Comparison of ENCODE assay signal across 10 cellular contexts in the genomic region with DNA sequence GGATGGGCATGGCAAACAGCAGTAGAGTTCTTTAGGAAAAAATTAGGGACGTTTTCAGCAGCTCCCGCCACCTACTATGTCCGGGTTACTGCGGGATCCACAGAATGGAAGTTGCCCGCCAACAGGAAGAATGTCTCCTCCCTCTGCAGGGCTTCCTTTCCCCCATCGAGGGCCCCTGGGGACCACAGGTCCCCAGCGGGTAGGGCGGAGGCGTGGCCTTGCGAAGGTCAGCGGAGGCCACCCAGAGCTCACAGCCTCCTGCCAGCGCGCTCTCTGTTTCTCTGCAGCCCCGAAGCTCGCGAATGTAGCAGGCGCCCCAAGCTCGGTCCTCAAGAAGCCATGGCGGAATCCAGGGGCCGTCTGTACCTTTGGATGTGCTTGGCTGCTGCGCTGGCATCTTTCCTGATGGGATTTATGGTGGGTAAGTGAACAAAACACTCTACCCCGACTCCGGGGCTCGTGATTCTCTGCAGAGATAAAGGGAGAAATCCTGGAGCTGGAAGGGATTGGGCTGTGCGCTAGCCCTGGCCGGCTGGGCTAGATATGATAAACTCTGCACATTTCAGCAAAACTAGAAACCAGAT. TPM values are rescaled to one million over a fixed set of nuclear protein-coding genes. Genes with fewer than 3 reads are reported as not detected.
DNase-seq lines count a peak whose midpoint lies in the region; ATAC-seq lines count a peak whose summit lies in the region.
"Had no signal": no experiment of that assay in that cellular context is flagged by ENCODE, and none has a peak within 500 bp of the region (broad histone marks: within the 10 kb centered on the region; RNA-seq: fewer than 3 reads in every experiment).

A gene (plus strand): TSS at position 244 of the 584 bp plus-strand sequence. CDS start 96 bp downstream, at position 340.

- 1 to 2% methylated on average over 26 of the region's 26 CpGs for WGBS in aorta, 2 donors

- H3K36me3 ChIP-seq in muscle layer of duodenum (ENCODE audit: control insufficient read depth in 1 of 2, insufficient read depth in 2 of 2, low read length in 2 of 2) (no peaks in the 10 kb centered on the region), aorta (ENCODE audit: control insufficient read depth in 1 of 2, insufficient read depth in 2 of 2, low read length in 1 of 2) (no peaks in the 10 kb centered on the region)

- H3K27ac Mint-ChIP-seq in T-helper 17 cell = no peak within 1 kb of the TSS
- H3K27ac Mint-ChIP-seq: activated naive CD4-positive, alpha-beta T cell treated with anti-CD3 and anti-CD28 coated beads, Interleukin-2, amount 50 U/mL, for 72 hours; CD4-positive, CD25-positive, alpha-beta regulatory T cell had no signal

- H3K4me3 ChIP-seq in muscle layer of duodenum (ENCODE audit: low read depth in 1 of 2, low read length in 2 of 2) (peak within 1 kb of the TSS; percentile 69 to 82), aorta (ENCODE audit: low read length in 2 of 2) (peak within 1 kb of the TSS; percentile 25 to 94)

- H3K9me3 ChIP-seq in T-helper 17 cell (ENCODE audit: control insufficient read depth, low read length, poor library complexity, severe bottlenecking) = peaks cover 3% of the 10 kb centered on the region
- no peaks in the 10 kb centered on the region for H3K9me3 ChIP-seq in muscle layer of duodenum (ENCODE audit: control insufficient read depth in 1 of 2, low read length in 2 of 2)
- no peaks in the 10 kb centered on the region for H3K9me3 ChIP-seq in aorta (ENCODE audit: control insufficient read depth, low read length)

- H3K27ac ChIP-seq in muscle layer of duodenum (ENCODE audit: low read length) = no peak within 1 kb of the TSS
- H3K27ac ChIP-seq in aorta (ENCODE audit: low read depth in 1 of 2, low read length in 2 of 2) = no peak within 1 kb of the TSS

- peaks cover 4% of the 10 kb centered on the region for H3K27me3 ChIP-seq in muscle layer of duodenum (ENCODE audit: low read depth, low read length)
- H3K27me3 ChIP-seq in aorta (ENCODE audit: control insufficient read depth in 1 of 2, insufficient read depth in 2 of 2, low read length in 1 of 2) = no peaks in the 10 kb centered on the region

- intact Hi-C loops in aorta (cut with DNase I) = no loop called here

- peaks cover 55% of the 10 kb centered on the region for H3K27me3 Mint-ChIP-seq in T-helper 17 cell

- peak within 1 kb of the TSS; percentile 61 for H3K4me3 Mint-ChIP-seq in T-helper 17 cell

- peaks cover 10% of the 10 kb centered on the region for H3K4me1 Mint-ChIP-seq in T-helper 17 cell

- ATAC-seq in HG02943 (IDR thresholded peaks at IDR 0.05; ENCODE audit: low read depth, unreplicated experiment) (peak; percentile 72), T-helper 17 cell (no peak), aorta (ENCODE audit: low FRiP score) (peak; percentile 87)

- H3K4me1 ChIP-seq in muscle layer of duodenum (ENCODE audit: control insufficient read depth in 1 of 2, insufficient read depth in 2 of 2, low read length in 2 of 2) = peaks cover 0 to 12% of the 10 kb centered on the region in 2 donors
- no peaks in the 10 kb centered on the region for H3K4me1 ChIP-seq in aorta (ENCODE audit: control insufficient read depth in 1 of 2, insufficient read depth in 2 of 2, low read length in 2 of 2)

- peaks cover 3% of the 10 kb centered on the region for H3K36me3 Mint-ChIP-seq in T-helper 17 cell (ENCODE audit: low read depth)
- H3K36me3 Mint-ChIP-seq: CD4-positive, CD25-positive, alpha-beta regulatory T cell had no signal

- peak; percentile 51 to 78 for DNase-seq in NCI-H524 (lab: John Stamatoyannopoulos, UW)
- DNase-seq in NCI-H524 treated with DMSO at 0.1 percent for 48 hours (lab: John Stamatoyannopoulos, UW) = no peak
- no peak for DNase-seq in T-helper 17 cell
- DNase-seq in fibroblast of gingiva (ENCODE audit: low read depth) = peak; percentile 44
- DNase-seq in aorta = peak; percentile 51 to 77
- no peak for DNase-seq in NCI-H510A (lab: John Stamatoyannopoulos, UW)
- DNase-seq: CD4-positive, CD25-positive, alpha-beta regulatory T cell had no signal

RNA-seq across cellular contexts. Expression of the gene that starts here (rescaled TPM):
- total RNA-seq in T-helper 17 cell (not detected), aorta (1 to 10 TPM in 1 of 2 donors, under 1 TPM in 1; 0.42 to 4.4 TPM)
- polyA plus RNA-seq in aorta = under 1 TPM in 1 of 2 donors, not detected in 1; 0.13 TPM
- total RNA-seq: activated naive CD4-positive, alpha-beta T cell treated with anti-CD3 and anti-CD28 coated beads, Interleukin-2, amount 50 U/mL, for 72 hours; CD4-positive, CD25-positive, alpha-beta regulatory T cell had no signal

Comparison
In these comparisons a context has a peak if more than half of its experiments do, and no peak if none do; other contexts are left out.
1. DNase-seq: peak in NCI-H524 (2 of 2), fibroblast of gingiva (single experiment) and aorta (2 of 2); none in NCI-H524 treated with DMSO at 0.1 percent for 48 hours (single experiment), T-helper 17 cell (0 of 3) and NCI-H510A (single experiment).